Comparison of ENCODE assay signal across 26 cellular contexts in the genomic region with DNA sequence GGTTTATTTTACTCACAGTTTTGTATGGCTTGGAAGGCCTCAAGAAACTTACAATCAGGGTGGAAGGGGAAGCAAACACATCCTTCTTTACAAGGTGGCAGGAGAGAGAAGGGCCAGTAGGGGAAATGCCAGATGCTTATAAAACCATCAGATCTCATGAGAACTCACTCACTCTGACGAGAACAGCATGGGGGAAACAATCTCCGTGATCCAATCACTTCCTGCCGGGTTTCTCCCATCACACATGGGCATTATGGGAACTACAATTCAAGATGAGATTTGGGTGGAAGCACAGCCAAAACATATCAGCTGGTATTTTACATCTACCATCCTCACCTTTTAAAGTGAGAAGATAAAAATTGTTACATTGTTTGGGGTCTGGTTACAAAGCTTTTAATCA.
"Had no signal": no experiment of that assay in that cellular context is flagged by ENCODE, and none has a peak within 500 bp of the region (broad histone marks: within the 10 kb centered on the region; RNA-seq: fewer than 3 reads in every experiment).

No MANE protein-coding gene starts in this region.

- H3K9me2 ChIP-seq: SK-N-SH had no signal

- H3K27me3 ChIP-seq: MG63, Peyer's patch, SJSA1 had no signal

- H3K36me3 ChIP-seq: MG63, Peyer's patch, SJSA1 had no signal

- H3K9me3 ChIP-seq: MG63, Peyer's patch, SK-N-SH had no signal

- H3K36me3 Mint-ChIP-seq: T-cell had no signal

- H3K4me3 Mint-ChIP-seq: T-cell had no signal

- H3K4me3 ChIP-seq: MG63, Peyer's patch, SJSA1 had no signal

- H3K27me3 Mint-ChIP-seq: T-cell had no signal

- H3K4me2 ChIP-seq: SK-N-SH had no signal

- H3K27ac ChIP-seq: HL-60, Peyer's patch, SJSA1 had no signal

- H3K4me1 ChIP-seq: Peyer's patch, SJSA1 had no signal

- H3K4me1 Mint-ChIP-seq: T-cell had no signal

- DNase-seq: KBM-7; MG63; NCI-H1092; NCI-H1105 treated with DMSO at 0.1 percent for 48 hours; NCI-H1417 treated with DMSO at 0.1 percent for 48 hours; NCI-H146; NCI-H1694 treated with DMSO at 0.1 percent for 48 hours; NCI-H1930; NCI-H2081; NCI-H2107; NCI-H226; NCI-H446; NCI-H510A; NCI-H524 treated with DMSO at 0.1 percent for 48 hours; NCI-H69; NCI-H774; NK-92 treated with Interleukin-12 subunit alpha and Interleukin-12 subunit beta, amount 100 ng/mL, for 24 hours; PC-3; Peyer's patch; Right ventricle myocardium superior; SIG-M5; SK-N-SH; SW 1271; T-cell had no signal

- H3K27ac Mint-ChIP-seq: T-cell had no signal
